ENCODE assay signal across 8 cellular contexts in the genomic region with DNA sequence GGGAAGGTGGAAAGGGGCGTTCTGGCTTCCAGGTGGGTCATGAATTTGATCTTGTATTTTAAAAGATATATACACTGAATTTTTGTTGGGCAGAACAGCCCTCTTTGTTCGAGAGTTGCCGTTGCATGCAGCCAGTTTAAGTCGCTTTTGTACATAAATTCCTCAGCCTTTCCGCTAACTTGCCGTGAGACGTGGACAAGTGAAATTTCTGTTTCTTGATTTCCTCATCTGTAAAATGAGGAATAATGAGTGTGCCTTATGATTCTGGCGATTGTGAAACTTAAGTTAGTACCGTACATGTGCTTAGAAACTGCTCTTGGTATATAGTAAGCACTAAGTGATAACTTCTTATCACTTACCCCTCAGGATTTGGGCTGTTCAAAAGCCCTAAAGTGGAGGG. TPM values are rescaled to one million over a fixed set of nuclear protein-coding genes. Genes with fewer than 3 reads are reported as not detected.
A peak's percentile ranks its signal among the peaks of the same experiment; 100 is the strongest.
DNase-seq lines count a peak whose midpoint lies in the region; ATAC-seq and TF ChIP-seq lines count a peak whose summit lies in the region.

No MANE protein-coding gene starts in this region.

- H3K4me3 ChIP-seq in HL-60 (replicated peaks; ENCODE audit: insufficient read depth, low read length) (peak overlapping the region; percentile 64), iPS-11a (ENCODE audit: low read depth, low read length) (peak overlapping the region; percentile 78)

- peak overlapping the region; percentile 88 for H3K4me3 Mint-ChIP-seq in activated CD4-positive, alpha-beta memory T cell treated with anti-CD3 and anti-CD28 coated beads, Interleukin-2, amount 10 ng/mL, durations not matched to agents 7 days and 5 days
- peak overlapping the region; percentile 93 for H3K4me3 Mint-ChIP-seq in stimulated activated effector memory CD8-positive, alpha-beta T cell treated with anti-CD3 and anti-CD28 coated beads, Interleukin-12 subunit alpha, Interleukin-12 subunit beta, amount 100 ng/mL, for 72 hours

- H3K4me1 Mint-ChIP-seq in activated CD4-positive, alpha-beta memory T cell treated with anti-CD3 and anti-CD28 coated beads, Interleukin-2, amount 10 ng/mL, durations not matched to agents 7 days and 5 days = peaks cover 39% of the 10 kb centered on the region
- H3K4me1 Mint-ChIP-seq in stimulated activated effector memory CD8-positive, alpha-beta T cell treated with anti-CD3 and anti-CD28 coated beads, Interleukin-12 subunit alpha, Interleukin-12 subunit beta, amount 100 ng/mL, for 72 hours = peaks cover 27% of the 10 kb centered on the region

- DNase-seq in AG20443 (ENCODE audit: low spot score) (peak; percentile 16), HL-60 (ENCODE audit: low read depth in 1 of 2, low spot score in 1 of 2) (peak in 1 of 2 experiments; percentile 60), NCI-H774 (lab: John Stamatoyannopoulos, UW) (no peak), occipital lobe (lab: John Stamatoyannopoulos, UW) (no peak), putamen (ENCODE audit: low spot score) (no peak)
- DNase-seq in activated CD4-positive, alpha-beta memory T cell treated with anti-CD3 and anti-CD28 coated beads, Interleukin-2, amount 10 ng/mL, durations not matched to agents 7 days and 5 days = no peak
- no peak for DNase-seq in stimulated activated effector memory CD8-positive, alpha-beta T cell treated with anti-CD3 and anti-CD28 coated beads, Interleukin-12 subunit alpha, Interleukin-12 subunit beta, amount 100 ng/mL, for 72 hours (ENCODE audit: low spot score in 2 of 2)

- peak overlapping the region; percentile 97 for H3K27ac ChIP-seq in HL-60 (replicated peaks)

- no peak for TF ChIP-seq CTCF in HL-60 (IDR thresholded peaks at IDR 0.05; ENCODE audit: insufficient read depth, low read length)

- H3K27ac Mint-ChIP-seq in activated CD4-positive, alpha-beta memory T cell treated with anti-CD3 and anti-CD28 coated beads, Interleukin-2, amount 10 ng/mL, durations not matched to agents 7 days and 5 days = no peak overlapping the region
- peak overlapping the region; percentile 93 for H3K27ac Mint-ChIP-seq in stimulated activated effector memory CD8-positive, alpha-beta T cell treated with anti-CD3 and anti-CD28 coated beads, Interleukin-12 subunit alpha, Interleukin-12 subunit beta, amount 100 ng/mL, for 72 hours

- POLR2A ChIA-PET in activated CD4-positive, alpha-beta memory T cell treated with anti-CD3 and anti-CD28 coated beads, Interleukin-2, amount 10 ng/mL, durations not matched to agents 7 days and 5 days (lab: Charles Lee) = interaction anchor here (1.5 to 3.6 kb wide), 3 partner anchors 18 to 85 kb away, joined by 6 to 33 read pairs (median 27); a partner anchor contains a TSS

- no peaks in the 10 kb centered on the region for H3K27me3 Mint-ChIP-seq in activated CD4-positive, alpha-beta memory T cell treated with anti-CD3 and anti-CD28 coated beads, Interleukin-2, amount 10 ng/mL, durations not matched to agents 7 days and 5 days

- no peak for ATAC-seq in stimulated activated effector memory CD8-positive, alpha-beta T cell treated with anti-CD3 and anti-CD28 coated beads, Interleukin-12 subunit alpha, Interleukin-12 subunit beta, amount 100 ng/mL, for 72 hours

- no peaks in the 10 kb centered on the region for H3K27me3 ChIP-seq in HL-60 (ENCODE audit: insufficient read depth, poor library complexity, severe bottlenecking)

- CTCF ChIA-PET in activated CD4-positive, alpha-beta memory T cell treated with anti-CD3 and anti-CD28 coated beads, Interleukin-2, amount 10 ng/mL, durations not matched to agents 7 days and 5 days (lab: Charles Lee) = interaction anchor here (1.1 to 1.4 kb wide), 2 partner anchors 45 to 185 kb away, joined by 4 read pairs; no protein-coding TSS in a partner anchor

- no peaks in the 10 kb centered on the region for H3K9me3 Mint-ChIP-seq in activated CD4-positive, alpha-beta memory T cell treated with anti-CD3 and anti-CD28 coated beads, Interleukin-2, amount 10 ng/mL, durations not matched to agents 7 days and 5 days
- H3K9me3 Mint-ChIP-seq in stimulated activated effector memory CD8-positive, alpha-beta T cell treated with anti-CD3 and anti-CD28 coated beads, Interleukin-12 subunit alpha, Interleukin-12 subunit beta, amount 100 ng/mL, for 72 hours = no peaks in the 10 kb centered on the region

- H3K36me3 Mint-ChIP-seq in activated CD4-positive, alpha-beta memory T cell treated with anti-CD3 and anti-CD28 coated beads, Interleukin-2, amount 10 ng/mL, durations not matched to agents 7 days and 5 days (ENCODE audit: low read depth) = peaks cover 32% of the 10 kb centered on the region
- H3K36me3 Mint-ChIP-seq in stimulated activated effector memory CD8-positive, alpha-beta T cell treated with anti-CD3 and anti-CD28 coated beads, Interleukin-12 subunit alpha, Interleukin-12 subunit beta, amount 100 ng/mL, for 72 hours = peaks cover 30% of the 10 kb centered on the region

RNA-seq across cellular contexts. Expression of a gene that starts 1.3 kb away (rescaled TPM):
- total RNA-seq in activated CD4-positive, alpha-beta memory T cell treated with anti-CD3 and anti-CD28 coated beads, Interleukin-2, amount 10 ng/mL, durations not matched to agents 7 days and 5 days = 1 to 10 TPM; 4.7 to 5.6 TPM
- total RNA-seq in occipital lobe = 19.0 TPM
